ENCODE assay signal across 9 cellular contexts in genomic region chr3:182795383-182795782, GRCh38. TPM values are rescaled to one million over a fixed set of nuclear protein-coding genes. Genes with fewer than 3 reads are reported as not detected.
A peak's percentile ranks its signal among the peaks of the same experiment; 100 is the strongest.
DNase-seq lines count a peak whose midpoint lies in the region; ATAC-seq, FAIRE-seq and TF ChIP-seq lines count a peak whose summit lies in the region.
"Had no signal": no experiment of that assay in that cellular context is flagged by ENCODE, and none has a peak within 500 bp of the region (broad histone marks: within the 10 kb centered on the region; RNA-seq: fewer than 3 reads in every experiment).

No MANE protein-coding gene starts in this region.

- H3K9me2 ChIP-seq in OCI-LY7 (ENCODE audit: insufficient read depth, low read length): no peaks in the 10 kb centered on the region

- H3K36me3 ChIP-seq in HAP-1 (replicated peaks) (no peaks in the 10 kb centered on the region; the same call in 1 of the 2 replicates), OCI-LY7 (ENCODE audit: insufficient read depth, low read length) (0 out of 2 replicates have a peak, but pooled peaks cover 4% of the 10 kb centered on the region), upper lobe of right lung (no peaks in the 10 kb centered on the region)

- H3K9me3 Mint-ChIP-seq in memory B cell: no peaks in the 10 kb centered on the region

- H3K79me2 ChIP-seq in OCI-LY7 (ENCODE audit: insufficient read depth, low read depth, low read length): peaks cover 65% of the 10 kb centered on the region

- no peak for TF ChIP-seq POLR2A in GM12891 (IDR thresholded peaks at IDR 0.05; ENCODE audit: low read depth, low read length)

- 0 out of 2 replicates have a peak, but pooled peaks cover 6% of the 10 kb centered on the region for H4K20me1 ChIP-seq in OCI-LY7 (ENCODE audit: insufficient read depth, low read length)

- H3K27me3 Mint-ChIP-seq in memory B cell: no peaks in the 10 kb centered on the region

- in situ Hi-C loops in HAP-1 (cut with MboI; ENCODE audit: low sequenced_read_pairs): no loop called here

- POLR2A ChIA-PET in OCI-LY7 (lab: Charles Lee): interaction anchor here (0.6 to 2.2 kb wide), 12 partner anchors 11 to 786 kb away, joined by 3 to 10 read pairs (median 4); no protein-coding TSS in a partner anchor

- no peaks in the 10 kb centered on the region for H3K36me3 Mint-ChIP-seq in memory B cell

- H3K27ac ChIP-seq in OCI-LY7 (ENCODE audit: low read depth, low read length, poor library complexity, severe bottlenecking): peak overlapping the region; percentile 72
- H3K27ac ChIP-seq in upper lobe of right lung: peak overlapping the region; percentile 95

- peaks cover 16% of the 10 kb centered on the region for H3K4me1 Mint-ChIP-seq in memory B cell

- no peaks in the 10 kb centered on the region for H3K27me3 ChIP-seq in HAP-1 (ENCODE audit: low read depth)
- no peaks in the 10 kb centered on the region for H3K27me3 ChIP-seq in upper lobe of right lung

- H3K27ac Mint-ChIP-seq in memory B cell: peak overlapping the region; percentile 92

- H3K4me1 ChIP-seq in HAP-1 (peaks cover 12% of the 10 kb centered on the region), OCI-LY7 (ENCODE audit: insufficient read depth, low read length, poor library complexity, severe bottlenecking) (peaks cover 14% of the 10 kb centered on the region), upper lobe of right lung (peaks cover 20% of the 10 kb centered on the region)

- intact Hi-C loops in OCI-LY7 (cut with micrococcal nuclease; ENCODE audit: unreplicated experiment): loop anchor here (2.0 to 10.0 kb wide), 3 partner anchors 81 to 1881 kb away; partner anchors contain the start of gene FXR1
- intact Hi-C loops in upper lobe of right lung (cut with DNase I): no loop called here

- no peaks in the 10 kb centered on the region for H3K9me3 ChIP-seq in HAP-1
- peaks cover 4% of the 10 kb centered on the region; the same call in 1 of the 2 replicates for H3K9me3 ChIP-seq in OCI-LY7 (ENCODE audit: low read length)
- H3K9me3 ChIP-seq in upper lobe of right lung: no peaks in the 10 kb centered on the region

- H2AFZ ChIP-seq in OCI-LY7 (ENCODE audit: low read length): peak overlapping the region; percentile 23; the same call in 1 of the 2 replicates

- H3K4me2 ChIP-seq in OCI-LY7 (ENCODE audit: low read length): peak overlapping the region; percentile 87

- peak; percentile 61 for FAIRE-seq in GM12891 (lab: Jason Lieb, UNC)
- FAIRE-seq: endometrium had no signal

- CTCF ChIA-PET in OCI-LY7 (lab: Charles Lee; ENCODE audit: unreplicated experiment): interaction anchor here (0.5 kb wide), 1 partner anchor 34 kb away, joined by 3 read pairs; no protein-coding TSS in a partner anchor

- no TSS peak for BruUV-seq in OCI-LY7 (replicated peaks; lab: Mats Ljungman, UMichigan)

- H3K4me3 ChIP-seq in HAP-1 (peak overlapping the region; percentile 72), OCI-LY7 (ENCODE audit: low read depth, low read length, poor library complexity, severe bottlenecking) (peak overlapping the region; percentile 86), upper lobe of right lung (peak overlapping the region; percentile 80)

- ATAC-seq in memory B cell (ENCODE audit: low read depth): no peak
- ATAC-seq in upper lobe of right lung: no peak

- DNase-seq in GM12891 (ENCODE audit: insufficient read length, low spot score) (peak; percentile 12), HAP-1 (ENCODE audit: low spot score in 2 of 2) (peak in 1 of 2 experiments; percentile 19), OCI-LY7 (ENCODE audit: low spot score) (peak; percentile 76), amniotic epithelial cell (ENCODE audit: low read depth) (peak; percentile 37), memory B cell (ENCODE audit: low spot score in 2 of 2) (no peak), upper lobe of right lung (no peak), cerebellar nuclear complex (lab: John Stamatoyannopoulos, UW) (no peak), inferior parietal cortex (ENCODE audit: extremely low spot score) (no peak)

- TF ChIP-seq CTCF in OCI-LY7 (conservative IDR thresholded peaks at IDR 0.05; ENCODE audit: low read length) (no peak), upper lobe of right lung (IDR thresholded peaks at IDR 0.05) (no peak)

- H3K4me3 Mint-ChIP-seq in memory B cell: peak overlapping the region; percentile 90

TF ChIP-seq in GM12891, 5 proteins besides CTCF, POLR2A, EP300 and RAD21:
- TF ChIP-seq SPI1 (IDR thresholded peaks at IDR 0.05; ENCODE audit: low read depth, low read length): no peak
- TF ChIP-seq TAF1 (IDR thresholded peaks at IDR 0.05; ENCODE audit: low read depth, low read length): no peak
- no peak for TF ChIP-seq POU2F2 (IDR thresholded peaks at IDR 0.05; ENCODE audit: low read depth, low read length)
- no peak for TF ChIP-seq POLR2AphosphoS5 (IDR thresholded peaks at IDR 0.05; ENCODE audit: low read depth, low read length)
- no peak for TF ChIP-seq PAX5 (IDR thresholded peaks at IDR 0.05; ENCODE audit: insufficient read depth, low read length, severe bottlenecking)

RNA-seq across cellular contexts. Expression of gene ATP11B, which starts 2.1 kb away (rescaled TPM):
- polyA plus RNA-seq in GM12891 (2012; ENCODE audit: low read depth, missing spikeins): 14.9 TPM
- 55.6 and 58.6 TPM in 2 replicates for total RNA-seq in OCI-LY7 (2014; rRNA removed; shearing (Covaris generic))
- total RNA-seq in OCI-LY7 (2022) (87.9 and 92.0 TPM in 2 replicates), upper lobe of right lung (70.7 TPM)

Comparison
In these comparisons a context has a peak if more than half of its experiments do, and no peak if none do; other contexts are left out.
1. DNase-seq: peak in GM12891 (single experiment), OCI-LY7 (single experiment) and amniotic epithelial cell (single experiment); none in memory B cell (0 of 2), upper lobe of right lung (single experiment), cerebellar nuclear complex (0 of 2) and inferior parietal cortex (single experiment).
2. Peak in every context shown above with its lines, with median percentiles within 50 percentile points of each other: H3K4me3 ChIP-seq.